18 cellular contexts compared by ENCODE assay signal in genomic region chr4:94976371-94977011, GRCh38.
DNase-seq lines count a peak whose midpoint lies in the region; ATAC-seq, FAIRE-seq and TF ChIP-seq lines count a peak whose summit lies in the region.
"Had no signal": no experiment of that assay in that cellular context is flagged by ENCODE, and none has a peak within 500 bp of the region (broad histone marks: within the 10 kb centered on the region; RNA-seq: fewer than 3 reads in every experiment).

No MANE protein-coding gene starts in this region.

- no peak overlapping the region for H3K4me3 Mint-ChIP-seq in osteocyte (ENCODE audit: unreplicated experiment)
- H3K4me3 Mint-ChIP-seq: activated naive CD4-positive, alpha-beta T cell treated with anti-CD3 and anti-CD28 coated beads for 36 hours; HFFc6 had no signal

- H3K27ac ChIP-seq in endothelial cell of umbilical vein (ENCODE audit: insufficient read depth, low read depth, low read length), result no peak overlapping the region
- H3K27ac ChIP-seq: coronary artery had no signal

- no peaks in the 10 kb centered on the region for H3K4me1 ChIP-seq in endothelial cell of umbilical vein (ENCODE audit: control insufficient read depth, extremely low read depth, insufficient read depth, low read length)

- no peaks in the 10 kb centered on the region for H3K27me3 Mint-ChIP-seq in osteocyte (ENCODE audit: unreplicated experiment)

- POLR2A ChIA-PET in endothelial cell of umbilical vein (lab: Charles Lee), result no interaction called here

- H4K20me1 ChIP-seq in endothelial cell of umbilical vein (replicated peaks; ENCODE audit: control insufficient read depth, extremely low read depth, insufficient read depth, low read length), result no peaks in the 10 kb centered on the region

- H2AFZ ChIP-seq in endothelial cell of umbilical vein (ENCODE audit: low read depth, low read length), result no peak overlapping the region

- no peak overlapping the region for H3K9ac ChIP-seq in endothelial cell of umbilical vein (replicated peaks; ENCODE audit: extremely low read depth, insufficient read depth, low read length)

- dilution Hi-C loops in endothelial cell of umbilical vein (cut with MboI; ENCODE audit: extremely low pct_ligation_motif_present, low sequenced_read_pairs), result no loop called here

- peaks cover 43% of the 10 kb centered on the region for H3K4me1 Mint-ChIP-seq in osteocyte (ENCODE audit: unreplicated experiment)

- no peak for TF ChIP-seq CTCF in endothelial cell of umbilical vein (IDR thresholded peaks at IDR 0.05; ENCODE audit: extremely low read depth in 1 of 2, insufficient read depth in 1 of 2, low read depth in 1 of 2, low read length in 2 of 2)
- TF ChIP-seq CTCF in osteocyte (IDR thresholded peaks at IDR 0.05), result no peak

- no peak overlapping the region for H3K4me3 ChIP-seq in endothelial cell of umbilical vein (replicated peaks in 1 of 3; ENCODE audit: insufficient read depth in 1 of 3, low read depth in 1 of 3, low read length in 3 of 3)
- H3K4me3 ChIP-seq: coronary artery had no signal

- H3K9me3 Mint-ChIP-seq in osteocyte (ENCODE audit: unreplicated experiment), result peaks cover 6% of the 10 kb centered on the region
- H3K9me3 Mint-ChIP-seq: activated naive CD4-positive, alpha-beta T cell treated with anti-CD3 and anti-CD28 coated beads for 36 hours; HFFc6 had no signal

- peak; percentile 69 for FAIRE-seq in endothelial cell of umbilical vein (lab: Jason Lieb, UNC)

- peaks cover 1% of the 10 kb centered on the region for H3K36me3 Mint-ChIP-seq in osteocyte (ENCODE audit: unreplicated experiment)

- H3K27me3 ChIP-seq in endothelial cell of umbilical vein (ENCODE audit: control insufficient read depth in 2 of 2, insufficient read depth in 2 of 2, low read length in 2 of 2), result no peaks in the 10 kb centered on the region

- no peaks in the 10 kb centered on the region for H3K9me1 ChIP-seq in endothelial cell of umbilical vein (replicated peaks; ENCODE audit: control insufficient read depth, extremely low read depth, insufficient read depth, low read length)

- H3K9me3 ChIP-seq in endothelial cell of umbilical vein (replicated peaks; ENCODE audit: control insufficient read depth, insufficient read depth, low read length), result no peaks in the 10 kb centered on the region

- intact Hi-C loops in endothelial cell of umbilical vein (cut with micrococcal nuclease), result no loop called here

- no peak for ATAC-seq in HG03280 (IDR thresholded peaks at IDR 0.05; ENCODE audit: unreplicated experiment)

- no peaks in the 10 kb centered on the region for H3K36me3 ChIP-seq in endothelial cell of umbilical vein (ENCODE audit: control insufficient read depth in 2 of 2, extremely low read depth in 1 of 2, insufficient read depth in 2 of 2, low read length in 2 of 2)

- no TSS peak for BruUV-seq in endothelial cell of umbilical vein (replicated peaks; lab: Mats Ljungman, UMichigan)

- H3K27ac Mint-ChIP-seq in osteocyte (ENCODE audit: unreplicated experiment), result peak overlapping the region; percentile 72
- H3K27ac Mint-ChIP-seq: activated naive CD4-positive, alpha-beta T cell treated with anti-CD3 and anti-CD28 coated beads for 36 hours; HFFc6 had no signal

- peak; percentile 77 for DNase-seq in GM03348 (ENCODE audit: low spot score)
- peak; percentile 61 for DNase-seq in NCI-H69 (lab: John Stamatoyannopoulos, UW)
- peak; percentile 30 for DNase-seq in endothelial cell of umbilical vein (ENCODE audit: low read depth, low spot score)
- DNase-seq in osteocyte (ENCODE audit: extremely low spot score, unreplicated experiment), result no peak
- no peak for DNase-seq in NCI-H1092 treated with DMSO at 0.1 percent for 48 hours (lab: John Stamatoyannopoulos, UW)
- DNase-seq in RPMI8226, result no peak
- no peak for DNase-seq in NCI-H146 treated with DMSO at 0.1 percent for 48 hours (lab: John Stamatoyannopoulos, UW; ENCODE audit: unreplicated experiment)
- DNase-seq: activated naive CD4-positive, alpha-beta T cell treated with anti-CD3 and anti-CD28 coated beads for 36 hours; C1 segment of cervical spinal cord; HFFc6; kidney glomerular epithelial cell; NCI-H1436 treated with DMSO at 0.1 percent for 48 hours; retina; SHP77 treated with DMSO at 0.1 percent for 48 hours; stimulated activated CD4-positive, alpha-beta T cell treated with anti-CD3 and anti-CD28 coated beads, Interleukin-4, amount 100 ng/mL, for 4 hours; stimulated activated naive CD4-positive, alpha-beta T cell had no signal

- no peak overlapping the region for H3K4me2 ChIP-seq in endothelial cell of umbilical vein (ENCODE audit: insufficient read depth, low read length)

- H3K79me2 ChIP-seq in endothelial cell of umbilical vein (ENCODE audit: control insufficient read depth, insufficient read depth, low read length), result no peaks in the 10 kb centered on the region

- CTCF ChIA-PET in endothelial cell of umbilical vein (lab: Charles Lee), result interaction anchor here (0.5 to 0.9 kb wide), 2 partner anchors 19 to 449 kb away, joined by 3 read pairs; no protein-coding TSS in a partner anchor

- TF ChIP-seq POLR2A in endothelial cell of umbilical vein (IDR thresholded peaks at IDR 0.05; ENCODE audit: low read depth, low read length), result no peak

TF ChIP-seq in endothelial cell of umbilical vein, 7 proteins besides CTCF, POLR2A, EP300 and RAD21:
- TF ChIP-seq MYC (IDR thresholded peaks at IDR 0.05; ENCODE audit: low read depth, low read length) (no peak), FOS (IDR thresholded peaks at IDR 0.05; ENCODE audit: borderline replicate concordance, insufficient read depth, low read length) (peak; percentile 55), POLR2AphosphoS5 (IDR thresholded peaks at IDR 0.05; ENCODE audit: insufficient read depth, low read depth, low read length) (no peak), JUN (IDR thresholded peaks at IDR 0.05; ENCODE audit: borderline replicate concordance, insufficient read depth, insufficient read length, low read depth) (no peak), GATA2 (IDR thresholded peaks at IDR 0.05; ENCODE audit: insufficient read depth, insufficient read length, low read depth, low read length) (no peak)

Comparison
In these comparisons a context has a peak if more than half of its experiments do, and no peak if none do; other contexts are left out.
1. DNase-seq: peak in GM03348 (single experiment), NCI-H69 (single experiment) and endothelial cell of umbilical vein (single experiment); none in osteocyte (single experiment), NCI-H1092 treated with DMSO at 0.1 percent for 48 hours (single experiment), RPMI8226 (single experiment) and NCI-H146 treated with DMSO at 0.1 percent for 48 hours (single experiment).